1 cellular context compared by ENCODE assay signal in genomic region chr17:81480140-81480917, GRCh38.
TF ChIP-seq lines count a peak whose summit lies in the region.

No MANE protein-coding gene starts in this region.

TF ChIP-seq in neural cell, 6 proteins besides CTCF, POLR2A, EP300 and RAD21 (continued from another document):
- no peak for TF ChIP-seq MXI1 (conservative IDR thresholded peaks at IDR 0.05; ENCODE audit: poor library complexity, severe bottlenecking)
- no peak for TF ChIP-seq SMC3 (conservative IDR thresholded peaks at IDR 0.05; ENCODE audit: poor library complexity)
- no peak for TF ChIP-seq TAF1 (IDR thresholded peaks at IDR 0.05; ENCODE audit: low read depth)
- TF ChIP-seq REST (IDR thresholded peaks at IDR 0.05; ENCODE audit: borderline replicate concordance): no peak
- TF ChIP-seq EZH2 (IDR thresholded peaks at IDR 0.05; ENCODE audit: borderline replicate concordance, insufficient read depth, low read length, poor library complexity, severe bottlenecking): no peak
